In genomic region chr11:62705401-62705800, GRCh38 we compare ENCODE assay signal across 7 cellular contexts. TPM values are rescaled to one million over a fixed set of nuclear protein-coding genes. Genes with fewer than 3 reads are reported as not detected.
DNase-seq lines count a peak whose midpoint lies in the region; ATAC-seq and TF ChIP-seq lines count a peak whose summit lies in the region.

No MANE protein-coding gene starts in this region.

- H3K27me3 Mint-ChIP-seq in nephron progenitor cell (ENCODE audit: low read depth, poor library complexity), result no peaks in the 10 kb centered on the region

- no peaks in the 10 kb centered on the region for H3K9me2 ChIP-seq in OCI-LY7 (ENCODE audit: insufficient read depth, low read length)

- peaks cover 48% of the 10 kb centered on the region for H3K4me1 Mint-ChIP-seq in nephron progenitor cell

- peaks cover 44% of the 10 kb centered on the region for H3K4me1 ChIP-seq in OCI-LY7 (ENCODE audit: insufficient read depth, low read length, poor library complexity, severe bottlenecking)
- peaks cover 31% of the 10 kb centered on the region for H3K4me1 ChIP-seq in ectodermal cell (ENCODE audit: control insufficient read depth, insufficient read depth, low read length)

- H3K36me3 ChIP-seq in H7 (replicated peaks; ENCODE audit: control insufficient read depth, insufficient read depth, low read length) (no peaks in the 10 kb centered on the region; the same call in 1 of the 2 replicates), OCI-LY7 (ENCODE audit: insufficient read depth, low read length) (peaks cover 93% of the 10 kb centered on the region), ectodermal cell (ENCODE audit: control insufficient read depth, insufficient read depth, low read length) (peaks cover 5% of the 10 kb centered on the region)

- CTCF ChIA-PET in OCI-LY7 (lab: Charles Lee; ENCODE audit: unreplicated experiment), result interaction anchor here (1.2 kb wide), 1 partner anchor 16 kb away, joined by 3 read pairs; the partner anchor contains the start of gene LRRN4CL

- H3K4me3 Mint-ChIP-seq in nephron progenitor cell, result peak overlapping the region; percentile 89

- no peak for ATAC-seq in HG03139 (IDR thresholded peaks at IDR 0.05; ENCODE audit: unreplicated experiment)
- ATAC-seq in HG03469 (IDR thresholded peaks at IDR 0.05; ENCODE audit: unreplicated experiment), result no peak

- H3K79me2 ChIP-seq in OCI-LY7 (ENCODE audit: insufficient read depth, low read depth, low read length), result no peaks in the 10 kb centered on the region

- no peak overlapping the region; the same call in 1 of the 2 replicates for H2AFZ ChIP-seq in OCI-LY7 (ENCODE audit: low read length)

- H3K4me3 ChIP-seq in H7 (ENCODE audit: insufficient read depth, low read depth, low read length), result peak overlapping the region; percentile 61
- peak overlapping the region; percentile 73 for H3K4me3 ChIP-seq in OCI-LY7 (ENCODE audit: low read depth, low read length, poor library complexity, severe bottlenecking)
- H3K4me3 ChIP-seq in ectodermal cell (ENCODE audit: insufficient read depth, low read depth, low read length), result peak overlapping the region; percentile 80

- TF ChIP-seq CTCF in OCI-LY7 (conservative IDR thresholded peaks at IDR 0.05; ENCODE audit: low read length) (no peak), nephron progenitor cell (IDR thresholded peaks at IDR 0.05) (no peak)

- H3K9me3 Mint-ChIP-seq in nephron progenitor cell, result no peaks in the 10 kb centered on the region

- 77% methylated on average over 7 of the region's 7 CpGs for WGBS in ectodermal cell, 2 experiments

- no peaks in the 10 kb centered on the region for H3K27me3 ChIP-seq in H7 (ENCODE audit: control insufficient read depth, insufficient read depth, low read length)
- no peaks in the 10 kb centered on the region for H3K27me3 ChIP-seq in ectodermal cell (ENCODE audit: control insufficient read depth, insufficient read depth, low read length, poor library complexity, severe bottlenecking)

- no peaks in the 10 kb centered on the region for H4K20me1 ChIP-seq in OCI-LY7 (ENCODE audit: insufficient read depth, low read length)

- intact Hi-C loops in OCI-LY7 (cut with micrococcal nuclease; ENCODE audit: unreplicated experiment), result no loop called here

- no peaks in the 10 kb centered on the region for H3K9me3 ChIP-seq in OCI-LY7 (ENCODE audit: low read length)
- no peaks in the 10 kb centered on the region for H3K9me3 ChIP-seq in ectodermal cell (ENCODE audit: control insufficient read depth, low read length)

- H3K36me3 Mint-ChIP-seq in nephron progenitor cell (ENCODE audit: low read depth), result peaks cover 25% of the 10 kb centered on the region

- peak overlapping the region; percentile 94 for H3K4me2 ChIP-seq in OCI-LY7 (ENCODE audit: low read length)

- peak overlapping the region; percentile 91 for H3K27ac Mint-ChIP-seq in nephron progenitor cell

- no TSS peak for BruUV-seq in OCI-LY7 (replicated peaks; lab: Mats Ljungman, UMichigan)

- H3K27ac ChIP-seq in OCI-LY7 (ENCODE audit: low read depth, low read length, poor library complexity, severe bottlenecking) (peak overlapping the region; percentile 19), ectodermal cell (ENCODE audit: insufficient read depth, low read depth, low read length, poor library complexity, severe bottlenecking) (peak overlapping the region; percentile 93)

- peak; percentile 70 for DNase-seq in H7
- no peak for DNase-seq in OCI-LY7 (ENCODE audit: low spot score)
- no peak for DNase-seq in nephron progenitor cell
- no peak for DNase-seq in HCEC 1CT

- POLR2A ChIA-PET in OCI-LY7 (lab: Charles Lee), result interaction anchor here (0.7 to 1.6 kb wide), 4 partner anchors 9 to 120 kb away, joined by 3 to 5 read pairs (median 4); no protein-coding TSS in a partner anchor

RNA-seq across cellular contexts. Expression of gene BSCL2, which starts 1.8 kb away (rescaled TPM):
- 169 and 200 TPM in 2 replicates for total RNA-seq in H7 (2014; rRNA removed; shearing (Covaris generic))
- 20.7 and 21.6 TPM in 2 replicates for total RNA-seq in OCI-LY7 (2014; rRNA removed; shearing (Covaris generic))
- total RNA-seq in OCI-LY7 (2022), result 46.2 and 46.7 TPM in 2 replicates
- polyA plus RNA-seq in ectodermal cell (2013, experiment 1 of 4), result 65.6 TPM
- 78.7 TPM for polyA plus RNA-seq in ectodermal cell (2013, experiment 2 of 4)
- 80.1 TPM for polyA plus RNA-seq in ectodermal cell (2013, experiment 3 of 4)
- 97.6 TPM for polyA plus RNA-seq in ectodermal cell (2013, experiment 4 of 4)

RNA-seq across cellular contexts. Expression of gene GNG3, which starts 2.1 kb away (rescaled TPM):
- total RNA-seq in H7 (2014; rRNA removed; shearing (Covaris generic)), result 0.33 and 3.1 TPM in 2 replicates
- not detected in 2 replicates for total RNA-seq in OCI-LY7 (2014; rRNA removed; shearing (Covaris generic))
- total RNA-seq in OCI-LY7 (2022), result not detected in 2 replicates
- 5.8 TPM for polyA plus RNA-seq in ectodermal cell (2013, experiment 1 of 4)
- 4.2 TPM for polyA plus RNA-seq in ectodermal cell (2013, experiment 2 of 4)
- 6.1 TPM for polyA plus RNA-seq in ectodermal cell (2013, experiment 3 of 4)
- polyA plus RNA-seq in ectodermal cell (2013, experiment 4 of 4), result 4.6 TPM

RNA-seq across cellular contexts. Expression of gene LRRN4CL, which starts 16.1 kb away (rescaled TPM):
- 0.14 and 0.30 TPM in 2 replicates for total RNA-seq in H7 (2014; rRNA removed; shearing (Covaris generic))
- total RNA-seq in OCI-LY7 (2014; rRNA removed; shearing (Covaris generic)), result 0.79 and 1.3 TPM in 2 replicates
- total RNA-seq in OCI-LY7 (2022), result 0.65 TPM in 2 replicates
- polyA plus RNA-seq in ectodermal cell (2013, experiment 1 of 4), result not detected
- 0.14 TPM for polyA plus RNA-seq in ectodermal cell (2013, experiment 2 of 4)
- polyA plus RNA-seq in ectodermal cell (2013, experiment 3 of 4), result 0.16 TPM
- 0.12 TPM for polyA plus RNA-seq in ectodermal cell (2013, experiment 4 of 4)

RNA-seq across cellular contexts. Expression of gene HNRNPUL2, which starts 21.9 kb away (rescaled TPM):
- total RNA-seq in H7 (2014; rRNA removed; shearing (Covaris generic)), result 7.3 and 10.1 TPM in 2 replicates
- 8.3 and 19.2 TPM in 2 replicates for total RNA-seq in OCI-LY7 (2014; rRNA removed; shearing (Covaris generic))
- 59.2 and 64.4 TPM in 2 replicates for total RNA-seq in OCI-LY7 (2022)
- 65.0 TPM for polyA plus RNA-seq in ectodermal cell (2013, experiment 1 of 4)
- polyA plus RNA-seq in ectodermal cell (2013, experiment 2 of 4), result 70.0 TPM
- polyA plus RNA-seq in ectodermal cell (2013, experiment 3 of 4), result 47.4 TPM
- 50.8 TPM for polyA plus RNA-seq in ectodermal cell (2013, experiment 4 of 4)

RNA-seq across cellular contexts. Expression of gene TTC9C, which starts 22.9 kb away (rescaled TPM):
- 45.1 and 63.1 TPM in 2 replicates for total RNA-seq in H7 (2014; rRNA removed; shearing (Covaris generic))
- total RNA-seq in OCI-LY7 (2014; rRNA removed; shearing (Covaris generic)), result 36.7 and 51.7 TPM in 2 replicates
- total RNA-seq in OCI-LY7 (2022), result 70.2 and 75.1 TPM in 2 replicates
- 55.7 TPM for polyA plus RNA-seq in ectodermal cell (2013, experiment 1 of 4)
- polyA plus RNA-seq in ectodermal cell (2013, experiment 2 of 4), result 42.1 TPM
- polyA plus RNA-seq in ectodermal cell (2013, experiment 3 of 4), result 49.9 TPM
- polyA plus RNA-seq in ectodermal cell (2013, experiment 4 of 4), result 52.5 TPM
